1 cellular context compared by ENCODE assay signal in genomic region chr17:50469005-50469605, GRCh38.
TF ChIP-seq lines count a peak whose summit lies in the region.

No MANE protein-coding gene starts in this region.

TF ChIP-seq in WTC11, 78 proteins besides CTCF, POLR2A, EP300 and RAD21 (continued from another document):
- TF ChIP-seq ZNF512 (CRISPR knock-in tag; IDR thresholded peaks at IDR 0.05; ENCODE audit: borderline replicate concordance), result no peak
- no peak for TF ChIP-seq JUN (CRISPR knock-in tag; IDR thresholded peaks at IDR 0.05)
- TF ChIP-seq SOX15 (CRISPR knock-in tag; IDR thresholded peaks at IDR 0.05), result no peak
- TF ChIP-seq ZNF121 (CRISPR knock-in tag; IDR thresholded peaks at IDR 0.05), result no peak
- no peak for TF ChIP-seq PRRX2 (CRISPR knock-in tag; IDR thresholded peaks at IDR 0.05)
- no peak for TF ChIP-seq ESRRA (CRISPR knock-in tag; IDR thresholded peaks at IDR 0.05; ENCODE audit: borderline replicate concordance)
- no peak for TF ChIP-seq ETV6 (CRISPR knock-in tag; IDR thresholded peaks at IDR 0.05)
- TF ChIP-seq HMGA2 (CRISPR knock-in tag; IDR thresholded peaks at IDR 0.05), result no peak
- no peak for TF ChIP-seq ZNF423 (CRISPR knock-in tag; IDR thresholded peaks at IDR 0.05)
- TF ChIP-seq IRF1 (CRISPR knock-in tag; IDR thresholded peaks at IDR 0.05), result no peak
- no peak for TF ChIP-seq EMX1 (CRISPR knock-in tag; IDR thresholded peaks at IDR 0.05)
- TF ChIP-seq E2F5 (CRISPR knock-in tag; IDR thresholded peaks at IDR 0.05), result no peak
- no peak for TF ChIP-seq USF2 (CRISPR knock-in tag; IDR thresholded peaks at IDR 0.05)
- no peak for TF ChIP-seq GRHL2 (CRISPR knock-in tag; IDR thresholded peaks at IDR 0.05; ENCODE audit: insufficient replicate concordance, severe bottlenecking)
TF ChIP-seq in WTC11: peak in this region for 0.
